Comparison of ENCODE assay signal across 8 cellular contexts in the genomic region with DNA sequence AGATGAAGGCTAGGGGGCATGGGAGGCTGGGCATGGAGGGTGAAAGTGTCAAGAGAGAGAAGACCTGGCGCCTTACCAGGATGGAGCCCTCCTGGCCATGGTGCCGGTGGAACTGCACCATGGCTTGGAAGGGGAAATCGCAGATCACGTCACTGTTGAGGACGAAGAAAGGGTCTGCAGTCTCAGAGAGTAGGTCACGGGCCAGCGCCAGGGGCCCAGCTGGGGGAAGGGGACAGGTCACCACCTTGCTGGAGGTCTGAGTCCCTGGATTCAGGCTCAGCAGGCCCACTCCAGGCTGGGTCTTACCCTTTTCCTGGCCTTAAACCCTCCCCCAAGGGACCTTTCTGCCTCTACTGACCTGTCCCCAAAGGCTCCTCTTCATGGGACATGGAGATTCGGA. TPM values are rescaled to one million over a fixed set of nuclear protein-coding genes. Genes with fewer than 3 reads are reported as not detected.
DNase-seq lines count a peak whose midpoint lies in the region; ATAC-seq and TF ChIP-seq lines count a peak whose summit lies in the region.

No MANE protein-coding gene starts in this region.

- H3K4me3 ChIP-seq in HAP-1, result peak overlapping the region; percentile 97
- peak overlapping the region; percentile 81; the same call in 1 of the 2 replicates for H3K4me3 ChIP-seq in iPS DF 6.9 (ENCODE audit: low read length)
- H3K4me3 ChIP-seq in smooth muscle cell, result peak overlapping the region; percentile 73

- H3F3A ChIP-seq in smooth muscle cell (ENCODE audit: low read depth), result peaks cover 12% of the 10 kb centered on the region

- POLR2A ChIA-PET in activated CD8-positive, alpha-beta T cell treated with anti-CD3 and anti-CD28 coated beads, Interleukin-2, amount 10 ng/mL, durations not matched to agents 7 days and 5 days (lab: Charles Lee), result interaction anchor here (0.6 to 2.6 kb wide), 5 partner anchors 10 to 94 kb away, joined by 3 to 13 read pairs (median 4); partner anchors contain the start of gene IP6K1

- no peaks in the 10 kb centered on the region for H3K27me3 ChIP-seq in HAP-1 (ENCODE audit: low read depth)
- no peaks in the 10 kb centered on the region for H3K27me3 ChIP-seq in iPS DF 6.9 (ENCODE audit: control insufficient read depth, insufficient read depth, low read length)
- no peaks in the 10 kb centered on the region for H3K27me3 ChIP-seq in smooth muscle cell (ENCODE audit: low read depth)

- no peak overlapping the region for H3K27ac ChIP-seq in iPS DF 6.9 (ENCODE audit: low read length)
- peak overlapping the region; percentile 94 for H3K27ac ChIP-seq in smooth muscle cell (ENCODE audit: low read depth)

- H3K79me2 ChIP-seq in smooth muscle cell (ENCODE audit: low read depth), result peaks cover 13% of the 10 kb centered on the region

- peaks cover 45% of the 10 kb centered on the region for H3K36me3 Mint-ChIP-seq in activated CD8-positive, alpha-beta T cell treated with anti-CD3 and anti-CD28 coated beads, Interleukin-2, amount 10 ng/mL, durations not matched to agents 7 days and 5 days (ENCODE audit: low read depth)

- in situ Hi-C loops in HAP-1 (cut with MboI; ENCODE audit: low sequenced_read_pairs), result no loop called here

- no peaks in the 10 kb centered on the region for H3K9me3 Mint-ChIP-seq in activated CD8-positive, alpha-beta T cell treated with anti-CD3 and anti-CD28 coated beads, Interleukin-2, amount 10 ng/mL, durations not matched to agents 7 days and 5 days (ENCODE audit: insufficient read depth)

- H3K9me3 ChIP-seq in HAP-1 (0 out of 2 replicates have a peak, but pooled peaks cover 3% of the 10 kb centered on the region), iPS DF 6.9 (ENCODE audit: control insufficient read depth, insufficient read depth, low read length) (no peaks in the 10 kb centered on the region), smooth muscle cell (replicated peaks; ENCODE audit: low read depth) (no peaks in the 10 kb centered on the region)

- H3K4me3 Mint-ChIP-seq in activated CD8-positive, alpha-beta T cell treated with anti-CD3 and anti-CD28 coated beads, Interleukin-2, amount 10 ng/mL, durations not matched to agents 7 days and 5 days, result peak overlapping the region; percentile 95

- TF ChIP-seq CTCF in smooth muscle cell (IDR thresholded peaks at IDR 0.05; ENCODE audit: borderline replicate concordance, insufficient read depth, poor library complexity, severe bottlenecking), result no peak

- peak overlapping the region; percentile 98 for H3K27ac Mint-ChIP-seq in activated CD8-positive, alpha-beta T cell treated with anti-CD3 and anti-CD28 coated beads, Interleukin-2, amount 10 ng/mL, durations not matched to agents 7 days and 5 days

- DNase-seq in HAP-1 (ENCODE audit: low spot score in 2 of 2) (no peak), iPS DF 6.9 (ENCODE audit: low read depth, low spot score) (no peak), smooth muscle cell (lab: John Stamatoyannopoulos, UW; ENCODE audit: unreplicated experiment) (no peak), GF-D8 (lab: John Stamatoyannopoulos, UW) (no peak), NCI-H1694 (lab: John Stamatoyannopoulos, UW) (no peak)
- no peak for DNase-seq in activated CD8-positive, alpha-beta T cell treated with anti-CD3 and anti-CD28 coated beads, Interleukin-2, amount 10 ng/mL, durations not matched to agents 7 days and 5 days
- no peak for DNase-seq in activated CD8-positive, alpha-beta memory T cell treated with anti-CD3 and anti-CD28 coated beads for 24 hours

- no peak for ATAC-seq in activated CD8-positive, alpha-beta T cell treated with anti-CD3 and anti-CD28 coated beads, Interleukin-2, amount 10 ng/mL, durations not matched to agents 7 days and 5 days
- ATAC-seq in HG03457 (IDR thresholded peaks at IDR 0.05; ENCODE audit: unreplicated experiment), result no peak

- peak overlapping the region; percentile 90 for H3K4me2 ChIP-seq in smooth muscle cell

- CTCF ChIA-PET in activated CD8-positive, alpha-beta T cell treated with anti-CD3 and anti-CD28 coated beads, Interleukin-2, amount 10 ng/mL, durations not matched to agents 7 days and 5 days (lab: Charles Lee), result interaction anchor here (1.6 to 2.7 kb wide), 3 partner anchors 22 to 183 kb away, joined by 4 to 6 read pairs (median 5); no protein-coding TSS in a partner anchor

- H2AFZ ChIP-seq in smooth muscle cell (ENCODE audit: low read depth), result no peak overlapping the region

- peaks cover 16% of the 10 kb centered on the region for H4K20me1 ChIP-seq in smooth muscle cell (ENCODE audit: low read depth)

- peaks cover 41% of the 10 kb centered on the region for H3K4me1 Mint-ChIP-seq in activated CD8-positive, alpha-beta T cell treated with anti-CD3 and anti-CD28 coated beads, Interleukin-2, amount 10 ng/mL, durations not matched to agents 7 days and 5 days (ENCODE audit: low read depth)

- H3K4me1 ChIP-seq in HAP-1 (peaks cover 11% of the 10 kb centered on the region), iPS DF 6.9 (ENCODE audit: control insufficient read depth, insufficient read depth, low read length) (peaks cover 9% of the 10 kb centered on the region), smooth muscle cell (ENCODE audit: low read depth) (peaks cover 12% of the 10 kb centered on the region)

- no peaks in the 10 kb centered on the region for H3K27me3 Mint-ChIP-seq in activated CD8-positive, alpha-beta T cell treated with anti-CD3 and anti-CD28 coated beads, Interleukin-2, amount 10 ng/mL, durations not matched to agents 7 days and 5 days (ENCODE audit: low read depth)

- H3K9ac ChIP-seq in smooth muscle cell (ENCODE audit: low read depth), result peak overlapping the region; percentile 98

- WGBS in iPS DF 6.9 (ENCODE audit: insufficient coverage, insufficient read length), result no CpG with 5 or more reads among the region's 8 CpGs
- WGBS in smooth muscle cell (ENCODE audit: low lambda C conversion rate), result 81% methylated on average over 7 of the region's 8 CpGs

- peaks cover 46% of the 10 kb centered on the region for H3K36me3 ChIP-seq in HAP-1 (replicated peaks)
- H3K36me3 ChIP-seq in iPS DF 6.9 (ENCODE audit: control insufficient read depth, insufficient read depth, low read length), result peaks cover 27% of the 10 kb centered on the region
- no peaks in the 10 kb centered on the region for H3K36me3 ChIP-seq in smooth muscle cell (ENCODE audit: low read depth)

RNA-seq across cellular contexts. Expression of gene GMPPB, which starts 0.9 kb away (rescaled TPM):
- 10 to 100 TPM; 50.4 to 53.0 TPM for total RNA-seq in activated CD8-positive, alpha-beta T cell treated with anti-CD3 and anti-CD28 coated beads, Interleukin-2, amount 10 ng/mL, durations not matched to agents 7 days and 5 days
- total RNA-seq in smooth muscle cell, result 21.1 and 21.3 TPM in 2 replicates
- polyA plus RNA-seq in smooth muscle cell, result 68.3 and 74.8 TPM in 2 replicates

RNA-seq across cellular contexts. Expression of gene AMIGO3, which starts 3.4 kb away (rescaled TPM):
- total RNA-seq in activated CD8-positive, alpha-beta T cell treated with anti-CD3 and anti-CD28 coated beads, Interleukin-2, amount 10 ng/mL, durations not matched to agents 7 days and 5 days, result 1 to 10 TPM in 1 of 2 experiments, under 1 TPM in 1; 0.95 to 2.0 TPM
- 2.8 and 2.9 TPM in 2 replicates for total RNA-seq in smooth muscle cell
- 2.2 and 2.4 TPM in 2 replicates for polyA plus RNA-seq in smooth muscle cell

RNA-seq across cellular contexts. Expression of gene RNF123, which starts 33.5 kb away (rescaled TPM):
- 10 to 100 TPM; 36.3 to 45.8 TPM for total RNA-seq in activated CD8-positive, alpha-beta T cell treated with anti-CD3 and anti-CD28 coated beads, Interleukin-2, amount 10 ng/mL, durations not matched to agents 7 days and 5 days
- total RNA-seq in smooth muscle cell, result 15.8 and 17.3 TPM in 2 replicates
- polyA plus RNA-seq in smooth muscle cell, result 23.9 and 37.8 TPM in 2 replicates

RNA-seq across cellular contexts. Expression of gene MST1, which starts 33.6 kb away (rescaled TPM):
- 1 to 10 TPM; 3.8 to 4.7 TPM for total RNA-seq in activated CD8-positive, alpha-beta T cell treated with anti-CD3 and anti-CD28 coated beads, Interleukin-2, amount 10 ng/mL, durations not matched to agents 7 days and 5 days
- 15.4 and 18.7 TPM in 2 replicates for total RNA-seq in smooth muscle cell
- 22.9 and 28.5 TPM in 2 replicates for polyA plus RNA-seq in smooth muscle cell

RNA-seq across cellular contexts. Expression of gene APEH, which starts 48.7 kb away (rescaled TPM):
- total RNA-seq in activated CD8-positive, alpha-beta T cell treated with anti-CD3 and anti-CD28 coated beads, Interleukin-2, amount 10 ng/mL, durations not matched to agents 7 days and 5 days, result 100 to 1,000 TPM; 179 to 192 TPM
- 53.1 and 69.4 TPM in 2 replicates for total RNA-seq in smooth muscle cell
- 91.7 and 104 TPM in 2 replicates for polyA plus RNA-seq in smooth muscle cell
